13 cellular contexts compared by ENCODE assay signal in the genomic region with DNA sequence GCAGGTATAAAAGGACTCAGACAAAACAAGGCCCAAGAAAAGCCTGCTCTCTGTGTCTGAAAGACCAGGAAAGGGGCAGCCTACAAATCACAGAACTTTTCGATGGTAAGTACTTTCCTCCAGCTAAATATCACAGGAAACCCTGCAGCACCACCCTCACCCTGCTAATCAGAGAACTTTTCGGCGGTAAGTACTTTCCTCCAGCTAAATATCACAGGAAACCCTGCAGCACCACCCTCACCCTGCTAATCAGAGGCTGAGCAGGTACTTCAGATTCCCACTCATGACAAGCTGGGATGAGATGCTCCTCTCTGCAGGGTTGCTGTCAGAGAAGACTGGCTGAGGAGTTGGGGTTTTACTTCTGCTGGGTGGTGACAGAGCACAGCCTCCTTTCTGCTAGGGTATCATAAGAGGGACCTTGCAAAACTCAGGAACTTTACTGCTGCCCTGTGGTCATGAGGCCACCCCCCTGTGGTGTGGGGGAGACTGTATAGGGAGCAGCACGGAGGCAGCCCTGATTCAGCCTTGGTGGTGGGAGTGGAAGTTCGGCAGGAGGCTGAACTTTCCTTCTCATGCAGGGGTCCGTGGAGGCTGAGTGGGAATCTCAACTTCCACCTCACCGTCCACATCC. TPM values are rescaled to one million over a fixed set of nuclear protein-coding genes. Genes with fewer than 3 reads are reported as not detected.
DNase-seq lines count a peak whose midpoint lies in the region; ATAC-seq and TF ChIP-seq lines count a peak whose summit lies in the region.
"Had no signal": no experiment of that assay in that cellular context is flagged by ENCODE, and none has a peak within 500 bp of the region (broad histone marks: within the 10 kb centered on the region; RNA-seq: fewer than 3 reads in every experiment).

No MANE protein-coding gene starts in this region.

- H3K27me3 ChIP-seq in endodermal cell (ENCODE audit: control insufficient read depth, insufficient read depth, low read length, poor library complexity, severe bottlenecking): no peaks in the 10 kb centered on the region
- H3K27me3 ChIP-seq in tibial nerve: no peaks in the 10 kb centered on the region
- H3K27me3 ChIP-seq: SJSA1 had no signal

- intact Hi-C loops in left cardiac atrium (cut with DNase I) (no loop called here), Right ventricle myocardium superior (cut with DNase I) (no loop called here)
- intact Hi-C loops in activated CD8-positive, alpha-beta T cell treated with anti-CD3 and anti-CD28 coated beads for 36 hours (cut with micrococcal nuclease): no loop called here

- H3K27ac ChIP-seq in endodermal cell (ENCODE audit: low read depth, low read length) (peak overlapping the region; percentile 83), tibial nerve (no peak overlapping the region)
- H3K27ac ChIP-seq: parathyroid adenoma, SJSA1 had no signal

- no peaks in the 10 kb centered on the region for H3K9me3 ChIP-seq in endodermal cell (ENCODE audit: control insufficient read depth, low read length)
- no peaks in the 10 kb centered on the region for H3K9me3 ChIP-seq in tibial nerve
- H3K9me3 ChIP-seq: SJSA1 had no signal

- peaks cover 71% of the 10 kb centered on the region for H3K4me1 Mint-ChIP-seq in activated CD8-positive, alpha-beta T cell treated with anti-CD3 and anti-CD28 coated beads for 36 hours (ENCODE audit: low read depth)
- H3K4me1 Mint-ChIP-seq in endodermal cell: no peaks in the 10 kb centered on the region
- H3K4me1 Mint-ChIP-seq in stimulated activated naive CD8-positive, alpha-beta T cell treated with anti-CD3 and anti-CD28 coated beads, Interleukin-15, Interleukin-2, amounts not matched to agents 100 ng/mL and 50 ng/mL, for 24 hours (ENCODE audit: low read depth): peaks cover 93% of the 10 kb centered on the region

- DNase-seq in left cardiac atrium: no peak
- DNase-seq in Right ventricle myocardium superior: no peak
- DNase-seq in activated CD8-positive, alpha-beta T cell treated with anti-CD3 and anti-CD28 coated beads for 36 hours: peak; percentile 39
- no peak for DNase-seq in endodermal cell
- no peak for DNase-seq in tibial nerve (ENCODE audit: low spot score in 2 of 2)
- DNase-seq in HK-2 (ENCODE audit: unreplicated experiment): no peak
- DNase-seq: cortex of kidney, DMS153, mesendoderm had no signal

- ATAC-seq in left cardiac atrium (peak; percentile 25 to 35), Right ventricle myocardium superior (ENCODE audit: poor library complexity) (no peak), GM18907 (IDR thresholded peaks at IDR 0.05; ENCODE audit: unreplicated experiment) (no peak)
- peak; percentile 80 for ATAC-seq in activated CD8-positive, alpha-beta T cell treated with anti-CD3 and anti-CD28 coated beads for 36 hours

- no peak for TF ChIP-seq EP300 in tibial nerve (IDR thresholded peaks at IDR 0.05)

- peak overlapping the region; percentile 74 for H3K27ac Mint-ChIP-seq in activated CD8-positive, alpha-beta T cell treated with anti-CD3 and anti-CD28 coated beads for 36 hours
- peak overlapping the region; percentile 10 for H3K27ac Mint-ChIP-seq in endodermal cell
- peak overlapping the region; percentile 90 for H3K27ac Mint-ChIP-seq in stimulated activated naive CD8-positive, alpha-beta T cell treated with anti-CD3 and anti-CD28 coated beads, Interleukin-15, Interleukin-2, amounts not matched to agents 100 ng/mL and 50 ng/mL, for 24 hours

- TF ChIP-seq CTCF in activated CD8-positive, alpha-beta T cell treated with anti-CD3 and anti-CD28 coated beads for 36 hours (IDR thresholded peaks at IDR 0.05): no peak
- TF ChIP-seq CTCF in endodermal cell (conservative IDR thresholded peaks at IDR 0.05) (no peak), tibial nerve (IDR thresholded peaks at IDR 0.05) (no peak)

- CTCF ChIA-PET in activated CD8-positive, alpha-beta T cell treated with anti-CD3 and anti-CD28 coated beads for 36 hours (lab: Charles Lee): interaction anchor here (0.8 to 1.2 kb wide), 2 partner anchors 11 to 19 kb away, joined by 3 to 4 read pairs; no protein-coding TSS in a partner anchor

- no peaks in the 10 kb centered on the region for H3K9me3 Mint-ChIP-seq in activated CD8-positive, alpha-beta T cell treated with anti-CD3 and anti-CD28 coated beads for 36 hours
- no peaks in the 10 kb centered on the region for H3K9me3 Mint-ChIP-seq in endodermal cell
- no peaks in the 10 kb centered on the region for H3K9me3 Mint-ChIP-seq in stimulated activated naive CD8-positive, alpha-beta T cell treated with anti-CD3 and anti-CD28 coated beads, Interleukin-15, Interleukin-2, amounts not matched to agents 100 ng/mL and 50 ng/mL, for 24 hours

- no peak for TF ChIP-seq POLR2A in tibial nerve (IDR thresholded peaks at IDR 0.05)

- H3K36me3 ChIP-seq in endodermal cell (ENCODE audit: control insufficient read depth, insufficient read depth, low read length) (peaks cover 8% of the 10 kb centered on the region), tibial nerve (peaks cover 0 to 6% (median 0%) of the 10 kb centered on the region in 3 donors)

- no peaks in the 10 kb centered on the region for H3K4me1 ChIP-seq in endodermal cell (ENCODE audit: control insufficient read depth, insufficient read depth, low read length)
- H3K4me1 ChIP-seq in tibial nerve: peaks cover 0 to 22% (median 0%) of the 10 kb centered on the region in 4 donors
- H3K4me1 ChIP-seq: SJSA1 had no signal

- 82 to 91% methylated on average over 4 to 7 of the region's 7 CpGs for WGBS in endodermal cell (ENCODE audit: insufficient coverage in 1 of 2, insufficient read length in 1 of 2), 2 experiments
- WGBS in tibial nerve, 2 donors: 84 to 88% methylated on average over 7 of the region's 7 CpGs

- no peaks in the 10 kb centered on the region for H3K27me3 Mint-ChIP-seq in activated CD8-positive, alpha-beta T cell treated with anti-CD3 and anti-CD28 coated beads for 36 hours
- H3K27me3 Mint-ChIP-seq in endodermal cell (ENCODE audit: insufficient read depth): no peaks in the 10 kb centered on the region
- no peaks in the 10 kb centered on the region for H3K27me3 Mint-ChIP-seq in stimulated activated naive CD8-positive, alpha-beta T cell treated with anti-CD3 and anti-CD28 coated beads, Interleukin-15, Interleukin-2, amounts not matched to agents 100 ng/mL and 50 ng/mL, for 24 hours

- H3K36me3 Mint-ChIP-seq in activated CD8-positive, alpha-beta T cell treated with anti-CD3 and anti-CD28 coated beads for 36 hours (ENCODE audit: low read depth): peaks cover 12% of the 10 kb centered on the region
- no peaks in the 10 kb centered on the region for H3K36me3 Mint-ChIP-seq in endodermal cell (ENCODE audit: low read depth)
- H3K36me3 Mint-ChIP-seq in stimulated activated naive CD8-positive, alpha-beta T cell treated with anti-CD3 and anti-CD28 coated beads, Interleukin-15, Interleukin-2, amounts not matched to agents 100 ng/mL and 50 ng/mL, for 24 hours (ENCODE audit: low read depth): peaks cover 18% of the 10 kb centered on the region

- H3K4me3 ChIP-seq in endodermal cell (ENCODE audit: low read length) (no peak overlapping the region), tibial nerve (no peak overlapping the region)
- H3K4me3 ChIP-seq: SJSA1 had no signal

- H3K4me3 Mint-ChIP-seq in activated CD8-positive, alpha-beta T cell treated with anti-CD3 and anti-CD28 coated beads for 36 hours: peak overlapping the region; percentile 45
- no peak overlapping the region for H3K4me3 Mint-ChIP-seq in endodermal cell
- peak overlapping the region; percentile 58 for H3K4me3 Mint-ChIP-seq in stimulated activated naive CD8-positive, alpha-beta T cell treated with anti-CD3 and anti-CD28 coated beads, Interleukin-15, Interleukin-2, amounts not matched to agents 100 ng/mL and 50 ng/mL, for 24 hours

- POLR2A ChIA-PET in activated CD8-positive, alpha-beta T cell treated with anti-CD3 and anti-CD28 coated beads for 36 hours (lab: Charles Lee): interaction anchor here (0.6 to 0.9 kb wide), 2 partner anchors 15 to 20 kb away, joined by 3 read pairs; partner anchors contain the start of gene IDI1

- no peak overlapping the region for H3K9ac ChIP-seq in endodermal cell (ENCODE audit: extremely low read depth, low read length, poor library complexity, severe bottlenecking)
- H3K9ac ChIP-seq: parathyroid adenoma had no signal

RNA-seq across cellular contexts. Expression of gene WDR37, which starts 7.2 kb away (rescaled TPM):
- total RNA-seq in left cardiac atrium (10 to 100 TPM; 23.2 to 33.9 TPM), Right ventricle myocardium superior (28.0 TPM), endodermal cell (10 to 100 TPM; 10.7 TPM), tibial nerve (10 to 100 TPM in 3 of 4 donors, 1 to 10 TPM in 1; 9.6 to 14.4 (median 12.9) TPM)
- 10 to 100 TPM; 17.2 to 17.9 TPM for total RNA-seq in activated CD8-positive, alpha-beta T cell treated with anti-CD3 and anti-CD28 coated beads for 36 hours
- polyA plus RNA-seq in endodermal cell (2013, experiment 1 of 2): 14.2 TPM
- 13.2 TPM for polyA plus RNA-seq in endodermal cell (2013, experiment 2 of 2)

RNA-seq across cellular contexts. Expression of gene IDI1, which starts 14.4 kb away (rescaled TPM):
- total RNA-seq in left cardiac atrium (10 to 100 TPM; 18.4 to 29.8 TPM), Right ventricle myocardium superior (13.0 TPM), endodermal cell (10 to 100 TPM; 36.3 to 53.3 TPM), tibial nerve (10 to 100 TPM; 25.5 to 41.0 (median 33.4) TPM)
- total RNA-seq in activated CD8-positive, alpha-beta T cell treated with anti-CD3 and anti-CD28 coated beads for 36 hours: 10 to 100 TPM; 67.7 to 69.5 TPM
- 181 TPM for polyA plus RNA-seq in endodermal cell (2013, experiment 1 of 2)
- polyA plus RNA-seq in endodermal cell (2013, experiment 2 of 2): 202 TPM

RNA-seq across cellular contexts. Expression of gene IDI2, which starts 37.7 kb away (rescaled TPM):
- total RNA-seq in left cardiac atrium (not detected), Right ventricle myocardium superior (0.16 TPM), endodermal cell (not detected), tibial nerve (under 1 TPM in 1 of 4 donors, not detected in 3; 0.30 TPM)
- total RNA-seq in activated CD8-positive, alpha-beta T cell treated with anti-CD3 and anti-CD28 coated beads for 36 hours: not detected
- not detected for polyA plus RNA-seq in endodermal cell (2013, experiment 1 of 2)
- polyA plus RNA-seq in endodermal cell (2013, experiment 2 of 2): not detected
- total RNA-seq: SJSA1 had no signal

Comparison
In these comparisons a context has a peak if more than half of its experiments do, and no peak if none do; other contexts are left out.
1. ATAC-seq: peak in left cardiac atrium (2 of 2) and activated CD8-positive, alpha-beta T cell treated with anti-CD3 and anti-CD28 coated beads for 36 hours (single experiment); none in Right ventricle myocardium superior (single experiment) and GM18907 (single experiment).
2. H3K27ac Mint-ChIP-seq: peak in every context shown above with its lines; median percentile 90 in stimulated activated naive CD8-positive, alpha-beta T cell treated with anti-CD3 and anti-CD28 coated beads, Interleukin-15, Interleukin-2, amounts not matched to agents 100 ng/mL and 50 ng/mL, for 24 hours; 74 in activated CD8-positive, alpha-beta T cell treated with anti-CD3 and anti-CD28 coated beads for 36 hours; 10 in endodermal cell.